In genomic region chr1:227234998-227235405, GRCh38 we compare ENCODE assay signal across 9 cellular contexts.
DNase-seq lines count a peak whose midpoint lies in the region; ATAC-seq, FAIRE-seq and TF ChIP-seq lines count a peak whose summit lies in the region.
"Had no signal": no experiment of that assay in that cellular context is flagged by ENCODE, and none has a peak within 500 bp of the region (broad histone marks: within the 10 kb centered on the region; RNA-seq: fewer than 3 reads in every experiment).

No MANE protein-coding gene starts in this region.

- no peak overlapping the region for H3K4me3 Mint-ChIP-seq in naive thymus-derived CD4-positive, alpha-beta T cell
- H3K4me3 Mint-ChIP-seq: T-helper 1 cell treated with Interleukin-12 subunit alpha and Interleukin-12 subunit beta and Interleukin-4 antibody, amounts not matched to agents 30 μg/mL and 1 μg/mL, for 36 hours had no signal

- no peaks in the 10 kb centered on the region for H3K9me3 ChIP-seq in OCI-LY1 (ENCODE audit: low read length)
- no peaks in the 10 kb centered on the region for H3K9me3 ChIP-seq in naive thymus-derived CD4-positive, alpha-beta T cell (ENCODE audit: control insufficient read depth in 2 of 3, low read length in 3 of 3)

- no peak overlapping the region for H3K9ac ChIP-seq in OCI-LY1 (ENCODE audit: low read length)

- no peak for TF ChIP-seq POLR2A in H54 (IDR thresholded peaks at IDR 0.05; ENCODE audit: low read depth, low read length)

- DNase-seq in D721Med (ENCODE audit: insufficient read length, low spot score) (peak; percentile 21), H54 (ENCODE audit: insufficient read length, low spot score) (peak; percentile 12), dermis blood vessel endothelial cell (peak; percentile 88), lung microvascular endothelial cell (ENCODE audit: low read depth in 2 of 2) (peak; percentile 68 to 81), occipital lobe (lab: John Stamatoyannopoulos, UW) (no peak), activated gamma-delta T cell (lab: John Stamatoyannopoulos, UW) (no peak)
- DNase-seq in naive thymus-derived CD4-positive, alpha-beta T cell: no peak

- peak; percentile 68 for FAIRE-seq in D721Med (lab: Jason Lieb, UNC)
- peak; percentile 69 for FAIRE-seq in H54 (lab: Jason Lieb, UNC)

- no peak overlapping the region for H2AFZ ChIP-seq in OCI-LY1 (ENCODE audit: low read length)

- intact Hi-C loops in naive thymus-derived CD4-positive, alpha-beta T cell (cut with micrococcal nuclease): no loop called here

- peaks cover 7 to 41% (median 40%) of the 10 kb centered on the region in 5 donors for H3K27me3 Mint-ChIP-seq in naive thymus-derived CD4-positive, alpha-beta T cell

- no peak overlapping the region for H3K4me3 ChIP-seq in OCI-LY1 (ENCODE audit: low read depth, low read length, poor library complexity, severe bottlenecking)
- H3K4me3 ChIP-seq in naive thymus-derived CD4-positive, alpha-beta T cell (ENCODE audit: low read length): no peak overlapping the region

- no peaks in the 10 kb centered on the region for H3K36me3 ChIP-seq in OCI-LY1 (ENCODE audit: insufficient read depth, low read length)
- H3K36me3 ChIP-seq in naive thymus-derived CD4-positive, alpha-beta T cell (ENCODE audit: control insufficient read depth in 2 of 3, insufficient read depth in 3 of 3, low read length in 3 of 3): no peaks in the 10 kb centered on the region

- no peak overlapping the region for H3K27ac Mint-ChIP-seq in naive thymus-derived CD4-positive, alpha-beta T cell
- H3K27ac Mint-ChIP-seq: T-helper 1 cell treated with Interleukin-12 subunit alpha and Interleukin-12 subunit beta and Interleukin-4 antibody, amounts not matched to agents 30 μg/mL and 1 μg/mL, for 36 hours had no signal

- H3K27me3 ChIP-seq in OCI-LY1 (ENCODE audit: insufficient read depth, low read length): no peaks in the 10 kb centered on the region
- H3K27me3 ChIP-seq in naive thymus-derived CD4-positive, alpha-beta T cell (ENCODE audit: control insufficient read depth in 2 of 2, insufficient read depth in 2 of 2, low read length in 2 of 2): no peaks in the 10 kb centered on the region

- H3K4me2 ChIP-seq in OCI-LY1 (ENCODE audit: low read length): no peak overlapping the region

- ATAC-seq in naive thymus-derived CD4-positive, alpha-beta T cell: no peak

- no peaks in the 10 kb centered on the region for H3K9me2 ChIP-seq in OCI-LY1 (ENCODE audit: low read depth, low read length)

- H3K27ac ChIP-seq in OCI-LY1 (ENCODE audit: low read depth, low read length, poor library complexity, severe bottlenecking): no peak overlapping the region
- H3K27ac ChIP-seq in naive thymus-derived CD4-positive, alpha-beta T cell (ENCODE audit: low read depth, low read length): no peak overlapping the region

- CTCF ChIA-PET in naive thymus-derived CD4-positive, alpha-beta T cell (lab: Charles Lee): interaction anchor here (1.3 kb wide), 1 partner anchor 323 kb away, joined by 4 read pairs; no protein-coding TSS in a partner anchor

- no peaks in the 10 kb centered on the region for H3K79me2 ChIP-seq in OCI-LY1 (ENCODE audit: insufficient read depth, low read length)

- H3F3A ChIP-seq in OCI-LY1 (ENCODE audit: insufficient read depth, low read length): no peaks in the 10 kb centered on the region

- TF ChIP-seq CTCF in D721Med (IDR thresholded peaks at IDR 0.05; ENCODE audit: insufficient read depth, missing control alignments): peak; percentile 45
- TF ChIP-seq CTCF in OCI-LY1 (IDR thresholded peaks at IDR 0.05; ENCODE audit: low read length): peak; percentile 55; the same call in 1 of the 2 replicates

- peaks cover 0 to 7% (median 0%) of the 10 kb centered on the region in 11 donors for H3K9me3 Mint-ChIP-seq in naive thymus-derived CD4-positive, alpha-beta T cell
- H3K9me3 Mint-ChIP-seq: T-helper 1 cell treated with Interleukin-12 subunit alpha and Interleukin-12 subunit beta and Interleukin-4 antibody, amounts not matched to agents 30 μg/mL and 1 μg/mL, for 36 hours had no signal

- no peaks in the 10 kb centered on the region for H4K20me1 ChIP-seq in OCI-LY1 (ENCODE audit: insufficient read depth, low read length)

- POLR2A ChIA-PET in naive thymus-derived CD4-positive, alpha-beta T cell (lab: Charles Lee): no interaction called here

- H3K4me1 Mint-ChIP-seq in naive thymus-derived CD4-positive, alpha-beta T cell: no peaks in the 10 kb centered on the region

- H3K36me3 Mint-ChIP-seq in naive thymus-derived CD4-positive, alpha-beta T cell: no peaks in the 10 kb centered on the region

- no peaks in the 10 kb centered on the region for H3K4me1 ChIP-seq in OCI-LY1 (ENCODE audit: insufficient read depth, low read length, severe bottlenecking)
- no peaks in the 10 kb centered on the region for H3K4me1 ChIP-seq in naive thymus-derived CD4-positive, alpha-beta T cell (ENCODE audit: control insufficient read depth in 2 of 2, insufficient read depth in 2 of 2, low read length in 2 of 2)

Comparison
In these comparisons a context has a peak if more than half of its experiments do, and no peak if none do; other contexts are left out.
1. DNase-seq: peak in D721Med (single experiment), H54 (single experiment), dermis blood vessel endothelial cell (single experiment) and lung microvascular endothelial cell (2 of 2); none in occipital lobe (single experiment), naive thymus-derived CD4-positive, alpha-beta T cell (0 of 9) and activated gamma-delta T cell (single experiment).